In genomic region chr22:50705219-50705691, GRCh38 we compare ENCODE assay signal across 8 cellular contexts. TPM values are rescaled to one million over a fixed set of nuclear protein-coding genes. Genes with fewer than 3 reads are reported as not detected.
DNase-seq lines count a peak whose midpoint lies in the region; ATAC-seq and TF ChIP-seq lines count a peak whose summit lies in the region.

No MANE protein-coding gene starts in this region.

- H3K4me1 ChIP-seq in HEK293 (ENCODE audit: control insufficient read depth, insufficient read depth, low read length) (no peaks in the 10 kb centered on the region), neuron (ENCODE audit: insufficient read depth, low read length) (peaks cover 18% of the 10 kb centered on the region)

- H3K9me3 ChIP-seq in HEK293 (ENCODE audit: control insufficient read depth, insufficient read depth, low read depth, low read length) (no peaks in the 10 kb centered on the region), neuron (ENCODE audit: low read length) (no peaks in the 10 kb centered on the region)

- H3K27me3 ChIP-seq in neuron (ENCODE audit: insufficient read depth, low read length) = no peaks in the 10 kb centered on the region

- H2AFZ ChIP-seq in neuron (ENCODE audit: low read depth, low read length) = no peak overlapping the region

- H3K4me3 ChIP-seq in HEK293 (ENCODE audit: low read depth, low read length) (no peak overlapping the region), fibroblast of pulmonary artery (replicated peaks; ENCODE audit: low read depth, low read length) (no peak overlapping the region), neuron (ENCODE audit: low read length) (peak overlapping the region; percentile 30)

- no peak for ATAC-seq in GM21723 (IDR thresholded peaks at IDR 0.05; ENCODE audit: unreplicated experiment)

- no peak overlapping the region for H3K27ac ChIP-seq in HEK293 (ENCODE audit: extremely low read depth, low read depth, low read length)

- CTCF ChIA-PET in HEK293 (lab: Yijun Ruan, JAX) = no interaction called here

- DNase-seq in NCI-H748 (lab: John Stamatoyannopoulos, UW; ENCODE audit: unreplicated experiment) (peak; percentile 97), fibroblast of pulmonary artery (ENCODE audit: low read depth) (peak; percentile 72), T-helper 1 cell (no peak), H4 (ENCODE audit: low spot score) (no peak)
- no peak for DNase-seq in activated CD8-positive, alpha-beta memory T cell treated with anti-CD3 and anti-CD28 coated beads, Interleukin-2, amount 50 U/mL, for 4 hours

- H3K36me3 ChIP-seq in HEK293 (ENCODE audit: control insufficient read depth in 2 of 2, insufficient read depth in 1 of 2, low read length in 2 of 2) = peaks cover 0 to 67% of the 10 kb centered on the region in 2 experiments; a peak in 2 of 3 replicates
- H3K36me3 ChIP-seq in neuron (ENCODE audit: insufficient read depth, low read length) = peaks cover 31% of the 10 kb centered on the region

- TF ChIP-seq CTCF in HEK293 (tag by site-specific recombination; IDR thresholded peaks at IDR 0.05) = no peak
- no peak for TF ChIP-seq CTCF in fibroblast of pulmonary artery (IDR thresholded peaks at IDR 0.05; ENCODE audit: low read length, missing control alignments)

- POLR2A ChIA-PET in HEK293 (lab: Yijun Ruan, JAX) = no interaction called here

TF ChIP-seq in HEK293, 187 proteins besides CTCF, POLR2A, EP300 and RAD21:
- TF ChIP-seq BCL11A (tag by site-specific recombination; IDR thresholded peaks at IDR 0.05; ENCODE audit: low read depth) (peak; percentile 100), BCL11B (tag by site-specific recombination; IDR thresholded peaks at IDR 0.05; ENCODE audit: low read depth) (peak; percentile 100), ZNF433 (tag by site-specific recombination; IDR thresholded peaks at IDR 0.05; ENCODE audit: low read depth) (no peak), ZFHX2 (tag by site-specific recombination; conservative IDR thresholded peaks at IDR 0.05) (no peak), ZFP41 (tag by site-specific recombination; IDR thresholded peaks at IDR 0.05; ENCODE audit: borderline replicate concordance) (no peak)

RNA-seq across cellular contexts. Expression of gene SHANK3, which starts 32.6 kb away (rescaled TPM):
- total RNA-seq in H4 (2014; rRNA removed; shearing (Covaris generic)) = 0.19 and 0.62 TPM in 2 replicates

RNA-seq across cellular contexts. Expression of gene ACR, which starts 32.7 kb away (rescaled TPM):
- not detected in 2 replicates for total RNA-seq in H4 (2014; rRNA removed; shearing (Covaris generic))

Comparison
In these comparisons a context has a peak if more than half of its experiments do, and no peak if none do; other contexts are left out.
1. DNase-seq: peak in NCI-H748 (single experiment) and fibroblast of pulmonary artery (single experiment); none in T-helper 1 cell (0 of 5), activated CD8-positive, alpha-beta memory T cell treated with anti-CD3 and anti-CD28 coated beads, Interleukin-2, amount 50 U/mL, for 4 hours (single experiment) and H4 (single experiment).